Comparison of ENCODE assay signal across 20 cellular contexts in the genomic region with DNA sequence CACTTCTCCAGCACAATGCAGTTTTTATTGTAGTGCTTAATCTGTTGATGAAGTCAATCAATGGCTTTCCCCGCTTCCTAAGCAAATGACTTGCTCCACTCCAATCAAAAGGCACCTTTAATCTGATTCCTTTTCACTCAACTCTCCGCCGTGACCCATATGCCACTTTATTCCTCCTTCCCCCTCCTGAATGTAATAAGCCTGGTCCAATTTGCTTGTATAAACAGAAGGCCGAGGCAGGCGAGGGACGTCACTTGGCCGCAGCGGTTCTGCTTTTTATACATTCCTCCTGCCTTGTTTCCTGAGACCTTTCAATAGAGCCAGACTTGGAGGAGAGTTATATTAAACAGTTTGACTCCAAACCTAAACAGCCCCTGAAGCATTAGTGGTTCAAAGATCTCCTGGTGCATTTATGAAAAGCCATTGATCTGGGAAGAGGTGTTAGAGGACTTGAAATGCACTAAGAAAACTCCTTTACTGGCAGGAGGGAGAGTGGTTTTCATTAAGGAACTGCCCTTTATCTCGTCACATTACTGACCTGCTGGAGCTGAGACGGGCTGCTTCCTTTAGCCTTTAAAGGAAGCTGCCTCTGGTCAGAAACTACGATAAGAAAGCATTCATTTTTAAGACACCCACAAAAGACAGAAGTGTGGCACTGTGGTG.
A peak's percentile ranks its signal among the peaks of the same experiment; 100 is the strongest.
DNase-seq lines count a peak whose midpoint lies in the region; ATAC-seq and FAIRE-seq lines count a peak whose summit lies in the region.
"Had no signal": no experiment of that assay in that cellular context is flagged by ENCODE, and none has a peak within 500 bp of the region (broad histone marks: within the 10 kb centered on the region; RNA-seq: fewer than 3 reads in every experiment).

No MANE protein-coding gene starts in this region.

- WGBS in small intestine, 3 donors, result 27 to 42% (median 36%) methylated on average over 11 of the region's 11 CpGs

- FAIRE-seq in small intestine (lab: Jason Lieb, UNC), result no peak
- FAIRE-seq: astrocyte, GM12891 had no signal

- peaks cover 0 to 2% of the 10 kb centered on the region in 2 donors for H3K27me3 ChIP-seq in small intestine (ENCODE audit: control insufficient read depth in 2 of 2, insufficient read depth in 2 of 2, low read length in 2 of 2)

- H3K4me1 ChIP-seq in small intestine (ENCODE audit: control insufficient read depth in 2 of 2, insufficient read depth in 1 of 2, low read depth in 1 of 2, low read length in 1 of 2), result no peaks in the 10 kb centered on the region
- H3K4me1 ChIP-seq: heart right ventricle had no signal

- no peaks in the 10 kb centered on the region for H3K9me3 ChIP-seq in small intestine (ENCODE audit: control insufficient read depth, low read depth)
- H3K9me3 ChIP-seq: esophagus squamous epithelium had no signal

- ATAC-seq in stimulated activated naive CD8-positive, alpha-beta T cell treated with anti-CD3 and anti-CD28 coated beads, Interleukin-15, Interleukin-2, amounts not matched to agents 100 U/mL and 50 U/mL, for 24 hours, result no peak
- ATAC-seq: heart right ventricle had no signal

- no peak overlapping the region for H3K27ac ChIP-seq in small intestine (ENCODE audit: low read depth in 1 of 2, low read length in 1 of 2)
- H3K27ac ChIP-seq: heart right ventricle had no signal

- DNase-seq in NCI-H526 (lab: John Stamatoyannopoulos, UW) (peak; percentile 90 to 92), astrocyte of the hippocampus (ENCODE audit: low read depth, low spot score) (peak; percentile 58), medulla oblongata (ENCODE audit: extremely low spot score) (peak; percentile 62), small intestine (peak; percentile 16), AML-193 (lab: John Stamatoyannopoulos, UW) (no peak), COLO668 (lab: John Stamatoyannopoulos, UW; ENCODE audit: unreplicated experiment) (no peak), amniotic stem cell (lab: John Stamatoyannopoulos, UW) (no peak)
- no peak for DNase-seq in stimulated activated naive CD8-positive, alpha-beta T cell treated with anti-CD3 and anti-CD28 coated beads, Interleukin-15, Interleukin-2, amounts not matched to agents 100 U/mL and 50 U/mL, for 24 hours
- DNase-seq: activated CD4-positive, alpha-beta T cell treated with anti-CD3 and anti-CD28 coated beads for 1 hour; activated CD8-positive, alpha-beta memory T cell treated with anti-CD3 and anti-CD28 coated beads, Interleukin-2, amount 50 U/mL, for 4 hours; activated gamma-delta T cell treated with Interleukin-2 at 50 U/mL for 16 hours; esophagus squamous epithelium; GDM1; GOT3; heart right ventricle; naive B cell; NCI-H1105 treated with DMSO at 0.1 percent for 48 hours; SHP77 treated with DMSO at 0.1 percent for 48 hours had no signal

- no peak overlapping the region for H3K4me3 ChIP-seq in small intestine (ENCODE audit: low read depth in 1 of 2, low read length in 2 of 2)
- H3K4me3 ChIP-seq: esophagus squamous epithelium, heart right ventricle had no signal

- no peaks in the 10 kb centered on the region for H3K36me3 ChIP-seq in small intestine (ENCODE audit: control insufficient read depth in 2 of 2, insufficient read depth in 2 of 2, low read length in 2 of 2)
- H3K36me3 ChIP-seq: esophagus squamous epithelium, heart right ventricle had no signal

Comparison
In these comparisons a context has a peak if more than half of its experiments do, and no peak if none do; other contexts are left out.
1. DNase-seq: peak in NCI-H526 (2 of 2), astrocyte of the hippocampus (single experiment), medulla oblongata (single experiment) and small intestine (single experiment); none in AML-193 (0 of 2), COLO668 (single experiment), amniotic stem cell (single experiment) and stimulated activated naive CD8-positive, alpha-beta T cell treated with anti-CD3 and anti-CD28 coated beads, Interleukin-15, Interleukin-2, amounts not matched to agents 100 U/mL and 50 U/mL, for 24 hours (single experiment).